ENCODE assay signal across 10 cellular contexts in the genomic region with DNA sequence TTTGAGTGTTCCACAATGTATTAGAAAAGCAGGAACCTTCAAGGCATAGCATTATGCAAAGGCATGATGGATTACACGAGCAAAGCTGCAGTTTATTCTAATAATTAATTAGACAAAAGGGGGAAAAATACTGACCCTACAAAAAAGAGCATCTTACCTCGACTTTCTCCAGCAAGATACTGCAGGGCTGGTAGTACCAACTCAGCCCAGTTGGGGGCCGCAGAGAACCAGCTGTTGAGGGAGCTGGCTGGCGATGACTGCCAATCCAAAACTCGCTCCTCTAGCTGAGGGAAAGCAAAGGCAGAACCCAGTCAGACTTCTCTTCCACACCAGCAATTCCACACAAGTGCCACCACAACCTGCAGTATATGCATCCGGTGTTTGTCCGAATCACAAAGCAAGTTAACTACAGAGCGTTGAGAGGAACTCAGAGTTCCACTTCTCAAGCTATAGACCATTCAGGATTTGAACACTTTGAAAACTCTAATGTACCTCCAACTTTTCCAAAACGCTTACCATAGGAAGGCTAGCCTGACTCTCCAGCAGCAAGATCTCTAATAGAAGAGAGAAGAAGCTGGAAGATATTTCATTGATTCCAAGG. TPM values are rescaled to one million over a fixed set of nuclear protein-coding genes. Genes with fewer than 3 reads are reported as not detected.
DNase-seq lines count a peak whose midpoint lies in the region; ATAC-seq and TF ChIP-seq lines count a peak whose summit lies in the region.
"Had no signal": no experiment of that assay in that cellular context is flagged by ENCODE, and none has a peak within 500 bp of the region (broad histone marks: within the 10 kb centered on the region; RNA-seq: fewer than 3 reads in every experiment).

No MANE protein-coding gene starts in this region.

- H2BK5ac ChIP-seq in H9 (ENCODE audit: insufficient read length, low read length) = no peak overlapping the region

- no peak overlapping the region for H4K5ac ChIP-seq in H9 (ENCODE audit: insufficient read length, low read depth, low read length)

- H3K9ac ChIP-seq in H9 (ENCODE audit: extremely low read depth, insufficient read length, low read length) = no peak overlapping the region
- H3K9ac ChIP-seq: BLaER1 had no signal

- H2BK15ac ChIP-seq in H9 (ENCODE audit: low read depth, low read length) = no peak overlapping the region

- H2AFZ ChIP-seq in H9 (ENCODE audit: low read length) = no peak overlapping the region

- no peak overlapping the region for H2BK12ac ChIP-seq in H9 (ENCODE audit: insufficient read length, low read depth, low read length)

- no peak overlapping the region for H2AK5ac ChIP-seq in H9 (ENCODE audit: insufficient read length, low read length)

- no peak overlapping the region for H3K4me3 ChIP-seq in upper lobe of left lung
- H3K4me3 ChIP-seq: BLaER1 had no signal

- no peaks in the 10 kb centered on the region for H3K9me3 Mint-ChIP-seq in H9
- no peaks in the 10 kb centered on the region for H3K9me3 Mint-ChIP-seq in activated naive CD8-positive, alpha-beta T cell treated with anti-CD3 and anti-CD28 coated beads for 36 hours
- H3K9me3 Mint-ChIP-seq: activated naive CD4-positive, alpha-beta T cell treated with anti-CD3 and anti-CD28 coated beads, Interleukin-2, amount 50 U/mL, for 24 hours had no signal

- H3K9me3 ChIP-seq in H9 (ENCODE audit: control insufficient read depth, low read depth, low read length) = no peaks in the 10 kb centered on the region
- no peaks in the 10 kb centered on the region for H3K9me3 ChIP-seq in upper lobe of left lung
- H3K9me3 ChIP-seq: BLaER1 had no signal

- H3K79me2 ChIP-seq in H9 (ENCODE audit: insufficient read depth, low read length) = no peaks in the 10 kb centered on the region

- DNase-seq in NCI-H1092 treated with DMSO at 0.1 percent for 48 hours (lab: John Stamatoyannopoulos, UW) (peak; percentile 1), NCI-H1092 (lab: John Stamatoyannopoulos, UW) (no peak), H9 (peak; percentile 53), OCI-M1 (lab: John Stamatoyannopoulos, UW) (peak; percentile 58), left kidney (ENCODE audit: low read depth, low spot score) (peak; percentile 54), upper lobe of left lung (no peak), NCI-H1694 (lab: John Stamatoyannopoulos, UW) (no peak)
- DNase-seq in activated naive CD8-positive, alpha-beta T cell treated with anti-CD3 and anti-CD28 coated beads for 36 hours = peak; percentile 43

- no peaks in the 10 kb centered on the region for H3K79me1 ChIP-seq in H9 (ENCODE audit: insufficient read depth, low read depth, low read length, poor library complexity, severe bottlenecking)

- H3K4me1 ChIP-seq in H9 (ENCODE audit: insufficient read depth, low read length) (no peaks in the 10 kb centered on the region), upper lobe of left lung (no peaks in the 10 kb centered on the region)
- H3K4me1 ChIP-seq: BLaER1 had no signal

- H3K36me3 ChIP-seq in upper lobe of left lung = peaks cover 59 to 100% (median 98%) of the 10 kb centered on the region in 4 donors

- H3K27me3 Mint-ChIP-seq in H9 (ENCODE audit: low read depth) = no peaks in the 10 kb centered on the region
- H3K27me3 Mint-ChIP-seq in activated naive CD8-positive, alpha-beta T cell treated with anti-CD3 and anti-CD28 coated beads for 36 hours = no peaks in the 10 kb centered on the region
- H3K27me3 Mint-ChIP-seq: activated naive CD4-positive, alpha-beta T cell treated with anti-CD3 and anti-CD28 coated beads, Interleukin-2, amount 50 U/mL, for 24 hours had no signal

- TF ChIP-seq CTCF in H9 (conservative IDR thresholded peaks at IDR 0.05) = peak; percentile 70
- TF ChIP-seq CTCF in upper lobe of left lung (IDR thresholded peaks at IDR 0.05) = peak in 5 of 6 experiments; percentile 23 to 54 (median 32)

- H4K91ac ChIP-seq in H9 (ENCODE audit: insufficient read length, low read depth, low read length) = no peak overlapping the region

- H3K36me3 Mint-ChIP-seq in H9 (ENCODE audit: insufficient read depth in 1 of 3, low read depth in 3 of 3) = peaks cover 50 to 95% (median 94%) of the 10 kb centered on the region in 3 experiments
- H3K36me3 Mint-ChIP-seq in activated naive CD8-positive, alpha-beta T cell treated with anti-CD3 and anti-CD28 coated beads for 36 hours = peaks cover 41% of the 10 kb centered on the region

- H3K18ac ChIP-seq in H9 (ENCODE audit: insufficient read length, low read depth, low read length) = no peak overlapping the region

- H3K23me2 ChIP-seq in H9 (ENCODE audit: insufficient read length, low read depth, low read length, poor library complexity, severe bottlenecking) = no peaks in the 10 kb centered on the region

- no peak overlapping the region for H3T11ph ChIP-seq in H9 (ENCODE audit: low read length)

- no peak overlapping the region for H3K4me2 ChIP-seq in H9 (ENCODE audit: insufficient read depth, insufficient read length, low read length)
- H3K4me2 ChIP-seq: BLaER1 had no signal

- no peak overlapping the region for H4K8ac ChIP-seq in H9 (replicated peaks; ENCODE audit: insufficient read length, low read depth, low read length)

- H3K4ac ChIP-seq in H9 (ENCODE audit: low read depth, low read length) = no peak overlapping the region

- peak overlapping the region in 1 of 3 experiments; percentile 20; a peak in 1 of 7 replicates for H3K27ac Mint-ChIP-seq in H9
- H3K27ac Mint-ChIP-seq in activated naive CD8-positive, alpha-beta T cell treated with anti-CD3 and anti-CD28 coated beads for 36 hours = no peak overlapping the region
- H3K27ac Mint-ChIP-seq: activated naive CD4-positive, alpha-beta T cell treated with anti-CD3 and anti-CD28 coated beads, Interleukin-2, amount 50 U/mL, for 24 hours had no signal

- no peak overlapping the region for H3K14ac ChIP-seq in H9 (ENCODE audit: insufficient read depth, low read length)

- no peak overlapping the region for H3K56ac ChIP-seq in H9 (ENCODE audit: insufficient read length, low read depth, low read length)

- H2BK20ac ChIP-seq in H9 (ENCODE audit: low read depth, low read length, poor library complexity, severe bottlenecking) = no peak overlapping the region

- no peak overlapping the region for H2BK120ac ChIP-seq in H9 (ENCODE audit: low read depth, low read length, poor library complexity, severe bottlenecking)

- H3K4me3 Mint-ChIP-seq in H9 = no peak overlapping the region
- no peak overlapping the region for H3K4me3 Mint-ChIP-seq in activated naive CD8-positive, alpha-beta T cell treated with anti-CD3 and anti-CD28 coated beads for 36 hours
- H3K4me3 Mint-ChIP-seq: activated naive CD4-positive, alpha-beta T cell treated with anti-CD3 and anti-CD28 coated beads, Interleukin-2, amount 50 U/mL, for 24 hours had no signal

- no peak for TF ChIP-seq POLR2A in upper lobe of left lung (IDR thresholded peaks at IDR 0.05)

- TF ChIP-seq EP300 in upper lobe of left lung (IDR thresholded peaks at IDR 0.05) = no peak

- H3K27ac ChIP-seq in H9 (ENCODE audit: insufficient read length, low read depth, low read length) (no peak overlapping the region), upper lobe of left lung (no peak overlapping the region)
- H3K27ac ChIP-seq: BLaER1 had no signal

- no peaks in the 10 kb centered on the region for H3K4me1 Mint-ChIP-seq in H9
- no peaks in the 10 kb centered on the region for H3K4me1 Mint-ChIP-seq in activated naive CD8-positive, alpha-beta T cell treated with anti-CD3 and anti-CD28 coated beads for 36 hours

- no peak overlapping the region for H3K23ac ChIP-seq in H9 (ENCODE audit: insufficient read length, low read depth, low read length)

- no peak for ATAC-seq in upper lobe of left lung (ENCODE audit: low FRiP score in 2 of 2)

- no peaks in the 10 kb centered on the region for H3K27me3 ChIP-seq in H9 (ENCODE audit: insufficient read depth, low read length)
- no peaks in the 10 kb centered on the region for H3K27me3 ChIP-seq in upper lobe of left lung
- H3K27me3 ChIP-seq: BLaER1 had no signal

- WGBS in H9 (ENCODE audit: extremely low coverage, insufficient read length, low lambda C conversion rate) = no CpG with 5 or more reads among the region's 9 CpGs
- WGBS in upper lobe of left lung, 2 donors = 77% methylated on average over 9 of the region's 9 CpGs

- H4K20me1 ChIP-seq in H9 (ENCODE audit: control insufficient read depth, insufficient read depth, insufficient read length) = no peaks in the 10 kb centered on the region

RNA-seq across cellular contexts. Expression of a gene that starts 13.7 kb away (rescaled TPM):
- 40.3 and 41.0 TPM in 2 replicates for total RNA-seq in H9 (2021)
- 10 to 100 TPM; 33.1 to 33.2 TPM for total RNA-seq in activated naive CD8-positive, alpha-beta T cell treated with anti-CD3 and anti-CD28 coated beads for 36 hours
- total RNA-seq in upper lobe of left lung = 10 to 100 TPM; 22.0 to 57.6 (median 28.6) TPM

Comparison
In these comparisons a context has a peak if more than half of its experiments do, and no peak if none do; other contexts are left out.
1. DNase-seq: peak in NCI-H1092 treated with DMSO at 0.1 percent for 48 hours (single experiment), H9 (single experiment), OCI-M1 (single experiment), activated naive CD8-positive, alpha-beta T cell treated with anti-CD3 and anti-CD28 coated beads for 36 hours (single experiment) and left kidney (single experiment); none in NCI-H1092 (single experiment), upper lobe of left lung (0 of 2) and NCI-H1694 (single experiment).